2 cellular contexts compared by ENCODE assay signal in genomic region chr20:58012731-58013510, GRCh38.
TF ChIP-seq lines count a peak whose summit lies in the region.

No MANE protein-coding gene starts in this region.

TF ChIP-seq in GM23338, 12 proteins besides CTCF, POLR2A, EP300 and RAD21:
- TF ChIP-seq REST (IDR thresholded peaks at IDR 0.05; ENCODE audit: unreplicated experiment): no peak
- TF ChIP-seq ETS1 (IDR thresholded peaks at IDR 0.05): no peak
- no peak for TF ChIP-seq EZH2 (IDR thresholded peaks at IDR 0.05; ENCODE audit: low read depth, unreplicated experiment)
- TF ChIP-seq EZH2phosphoT487 (IDR thresholded peaks at IDR 0.05; ENCODE audit: unreplicated experiment): no peak
- no peak for TF ChIP-seq CREB1 (CRISPR knock-in tag; IDR thresholded peaks at IDR 0.05; ENCODE audit: low read depth)
- no peak for TF ChIP-seq ZNF331 (CRISPR knock-in tag; IDR thresholded peaks at IDR 0.05; ENCODE audit: low read depth)
- TF ChIP-seq ZNF114 (CRISPR knock-in tag; IDR thresholded peaks at IDR 0.05): no peak
- no peak for TF ChIP-seq JUNB (IDR thresholded peaks at IDR 0.05; ENCODE audit: unreplicated experiment)
- TF ChIP-seq STAT1 (IDR thresholded peaks at IDR 0.05; ENCODE audit: unreplicated experiment): no peak
- TF ChIP-seq ZNF462 (CRISPR knock-in tag; IDR thresholded peaks at IDR 0.05): no peak
- TF ChIP-seq POLR2AphosphoS5 (IDR thresholded peaks at IDR 0.05; ENCODE audit: low read depth): no peak
- no peak for TF ChIP-seq NANOG (IDR thresholded peaks at IDR 0.05; ENCODE audit: borderline replicate concordance)

TF ChIP-seq in endothelial cell of umbilical vein, 7 proteins besides CTCF, POLR2A, EP300 and RAD21:
- TF ChIP-seq MAX (IDR thresholded peaks at IDR 0.05; ENCODE audit: insufficient read depth, insufficient read length) (no peak), EZH2 (IDR thresholded peaks at IDR 0.05; ENCODE audit: borderline replicate concordance, low read depth, low read length, severe bottlenecking) (no peak), GATA2 (IDR thresholded peaks at IDR 0.05; ENCODE audit: insufficient read depth, insufficient read length, low read depth, low read length) (no peak)
TF ChIP-seq in endothelial cell of umbilical vein: peak in this region for 0.
